In the genomic region with DNA sequence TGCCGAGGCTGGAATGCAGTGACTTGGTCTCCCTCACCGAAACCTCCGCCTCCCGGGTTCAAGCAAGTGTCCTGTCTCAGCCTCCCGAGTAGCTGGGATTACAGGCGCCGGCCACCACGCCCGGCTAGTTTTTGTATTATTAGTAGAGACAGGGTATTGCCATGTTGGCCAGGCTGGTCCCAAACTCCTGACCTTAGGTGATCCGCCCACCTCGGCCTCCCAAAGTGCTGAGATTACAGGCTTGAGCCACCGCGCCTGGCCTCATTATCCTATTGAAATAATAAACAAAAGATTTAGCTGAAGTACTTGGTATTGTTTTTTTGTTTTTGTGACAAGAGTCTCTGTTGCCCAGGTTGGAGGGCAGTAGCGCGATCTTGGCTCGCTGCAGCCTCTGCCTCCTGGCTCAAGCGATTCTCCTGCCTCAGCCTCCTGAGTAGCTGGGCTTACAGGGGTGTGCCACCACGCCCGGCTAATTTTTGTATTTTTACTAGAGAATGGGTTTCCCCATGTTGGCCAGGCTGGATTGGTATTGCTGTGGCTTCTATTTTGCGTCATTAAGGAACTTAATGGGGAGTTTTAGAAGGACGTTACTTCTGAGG, we compare ENCODE assay signal across 8 cellular contexts. TPM values are rescaled to one million over a fixed set of nuclear protein-coding genes. Genes with fewer than 3 reads are reported as not detected.
DNase-seq lines count a peak whose midpoint lies in the region; ATAC-seq and TF ChIP-seq lines count a peak whose summit lies in the region.

No MANE protein-coding gene starts in this region.

- H3K23ac ChIP-seq in mesenchymal stem cell (ENCODE audit: low read length in 2 of 2), result no peak overlapping the region

- H3K4me3 ChIP-seq in heart right ventricle (peak overlapping the region in 9 of 10 donors; percentile 45 to 84 (median 70)), astrocyte of the spinal cord (ENCODE audit: low read depth, low read length) (peak overlapping the region; percentile 93), mesenchymal stem cell (ENCODE audit: insufficient read depth in 1 of 2, low read depth in 1 of 2, low read length in 2 of 2) (peak overlapping the region; percentile 35 to 92), upper lobe of right lung (peak overlapping the region; percentile 70)

- in situ Hi-C loops in astrocyte of the spinal cord (cut with HindIII; ENCODE audit: low sequenced_read_pairs), result no loop called here

- H3K27ac ChIP-seq in heart right ventricle (peak overlapping the region in 5 of 10 donors; percentile 76 to 94 (median 87)), mesenchymal stem cell (ENCODE audit: low read length, poor library complexity, severe bottlenecking) (no peak overlapping the region), upper lobe of right lung (no peak overlapping the region)

- WGBS in heart right ventricle, 2 donors, result 84 to 85% methylated on average over 21 of the region's 21 CpGs
- 89% methylated on average over 18 of the region's 21 CpGs for WGBS in mesenchymal stem cell

- H3K9me3 ChIP-seq in heart right ventricle (no peaks in the 10 kb centered on the region), mesenchymal stem cell (ENCODE audit: control insufficient read depth, low read length) (no peaks in the 10 kb centered on the region), upper lobe of right lung (no peaks in the 10 kb centered on the region)

- H4K91ac ChIP-seq in mesenchymal stem cell (ENCODE audit: low read length), result no peak overlapping the region

- H3K36me3 ChIP-seq in heart right ventricle (peaks cover 0 to 57% (median 41%) of the 10 kb centered on the region in 9 donors), mesenchymal stem cell (ENCODE audit: control insufficient read depth in 1 of 2, insufficient read depth in 2 of 2, low read depth in 1 of 2, low read length in 2 of 2) (peaks cover 35 to 56% of the 10 kb centered on the region in 2 experiments), upper lobe of right lung (peaks cover 54% of the 10 kb centered on the region)

- intact Hi-C loops in heart right ventricle (cut with DNase I) (loop anchor here in 1 of 10 donors (1.0 kb wide), 1 partner anchor 9 kb away; a partner anchor contains a TSS), Right ventricle myocardium inferior (cut with DNase I) (no loop called here), upper lobe of right lung (cut with DNase I) (no loop called here)

- H3K4me1 ChIP-seq in heart right ventricle, result peaks cover 12 to 56% (median 47%) of the 10 kb centered on the region in 9 donors
- peaks cover 8% of the 10 kb centered on the region for H3K4me1 ChIP-seq in mesenchymal stem cell (ENCODE audit: control insufficient read depth, insufficient read depth, low read depth, low read length)
- H3K4me1 ChIP-seq in upper lobe of right lung, result peaks cover 35% of the 10 kb centered on the region

- H3K27me3 ChIP-seq in heart right ventricle (no peaks in the 10 kb centered on the region), mesenchymal stem cell (ENCODE audit: control insufficient read depth in 1 of 2, insufficient read depth in 1 of 2, low read length in 2 of 2) (no peaks in the 10 kb centered on the region), upper lobe of right lung (no peaks in the 10 kb centered on the region)

- TF ChIP-seq CTCF in heart right ventricle (IDR thresholded peaks at IDR 0.05) (no peak), astrocyte of the spinal cord (IDR thresholded peaks at IDR 0.05; ENCODE audit: low read depth, low read length) (no peak), upper lobe of right lung (IDR thresholded peaks at IDR 0.05) (no peak)

- no peak overlapping the region for H2BK120ac ChIP-seq in mesenchymal stem cell (ENCODE audit: low read depth, low read length)

- no peak overlapping the region for H3K4ac ChIP-seq in mesenchymal stem cell (ENCODE audit: low read depth in 1 of 2, low read length in 2 of 2)

- no peak overlapping the region for H3K14ac ChIP-seq in mesenchymal stem cell (ENCODE audit: low read length in 2 of 2)

- H2AFZ ChIP-seq in mesenchymal stem cell (ENCODE audit: low read depth, low read length), result no peak overlapping the region

- H2AK5ac ChIP-seq in mesenchymal stem cell (ENCODE audit: low read length, severe bottlenecking), result no peak overlapping the region

- peaks cover 2% of the 10 kb centered on the region for H3K79me1 ChIP-seq in mesenchymal stem cell (replicated peaks; ENCODE audit: low read length, poor library complexity, severe bottlenecking)

- H2BK12ac ChIP-seq in mesenchymal stem cell (ENCODE audit: low read length in 2 of 2), result no peak overlapping the region

- no peak for DNase-seq in heart right ventricle
- DNase-seq in Right ventricle myocardium inferior (ENCODE audit: missing footprints), result no peak
- DNase-seq in astrocyte of the spinal cord (ENCODE audit: low read depth, low spot score), result no peak
- DNase-seq in mesenchymal stem cell, result no peak
- no peak for DNase-seq in upper lobe of right lung
- DNase-seq in GF-D8 (lab: John Stamatoyannopoulos, UW), result no peak
- DNase-seq in GOT3 (lab: John Stamatoyannopoulos, UW), result no peak

- no peak overlapping the region for H2BK15ac ChIP-seq in mesenchymal stem cell (ENCODE audit: low read depth, poor library complexity, severe bottlenecking)

- H3K9ac ChIP-seq in mesenchymal stem cell (ENCODE audit: low read length), result peak overlapping the region; percentile 98

- no peak overlapping the region for H2BK5ac ChIP-seq in mesenchymal stem cell (ENCODE audit: low read depth, low read length, poor library complexity, severe bottlenecking)

- no peak for ATAC-seq in heart right ventricle
- no peak for ATAC-seq in Right ventricle myocardium inferior
- no peak for ATAC-seq in upper lobe of right lung
- no peak for ATAC-seq in HG03432 (IDR thresholded peaks at IDR 0.05; ENCODE audit: unreplicated experiment)

- no peak overlapping the region for H3K18ac ChIP-seq in mesenchymal stem cell (ENCODE audit: low read depth in 1 of 2, low read length in 2 of 2)

- H4K8ac ChIP-seq in mesenchymal stem cell (ENCODE audit: low read length), result no peak overlapping the region

- peak overlapping the region; percentile 57 for H3K4me2 ChIP-seq in mesenchymal stem cell (ENCODE audit: low read length, poor library complexity, severe bottlenecking)

RNA-seq across cellular contexts. Expression of a gene that starts 1.5 kb away (rescaled TPM):
- total RNA-seq in heart right ventricle (100 to 1,000 TPM; 674 to 856 (median 795) TPM), Right ventricle myocardium inferior (718 TPM), upper lobe of right lung (723 TPM)
- 1,000 to 10,000 TPM; 1,199 to 1,493 TPM for polyA plus RNA-seq in heart right ventricle
- polyA plus RNA-seq in mesenchymal stem cell (2013, experiment 1 of 2), result 2,543 TPM
- polyA plus RNA-seq in mesenchymal stem cell (2013, experiment 2 of 2), result 2,470 TPM

RNA-seq across cellular contexts. Expression of a gene that starts 8.5 kb away (rescaled TPM):
- total RNA-seq in heart right ventricle (10 to 100 TPM in 7 of 10 donors, 1 to 10 TPM in 3; 8.7 to 15.2 (median 11.0) TPM), Right ventricle myocardium inferior (9.8 TPM), upper lobe of right lung (7.3 TPM)
- polyA plus RNA-seq in heart right ventricle, result 1 to 10 TPM; 2.0 to 3.1 TPM
- polyA plus RNA-seq in mesenchymal stem cell (2013, experiment 1 of 2), result 5.8 TPM
- 5.2 TPM for polyA plus RNA-seq in mesenchymal stem cell (2013, experiment 2 of 2)
